Comparison of ENCODE assay signal across 15 cellular contexts in genomic region chr10:79382491-79382941, GRCh38. TPM values are rescaled to one million over a fixed set of nuclear protein-coding genes. Genes with fewer than 3 reads are reported as not detected.
DNase-seq lines count a peak whose midpoint lies in the region; ATAC-seq, FAIRE-seq and TF ChIP-seq lines count a peak whose summit lies in the region.
"Had no signal": no experiment of that assay in that cellular context is flagged by ENCODE, and none has a peak within 500 bp of the region (broad histone marks: within the 10 kb centered on the region; RNA-seq: fewer than 3 reads in every experiment).

No MANE protein-coding gene starts in this region.

- H3K4me3 ChIP-seq in kidney (ENCODE audit: low read length in 2 of 2) (no peak overlapping the region), sigmoid colon (peak overlapping the region in 1 of 4 donors; percentile 3), small intestine (ENCODE audit: low read depth in 1 of 2, low read length in 2 of 2) (no peak overlapping the region)

- H3K27ac ChIP-seq in angular gyrus (ENCODE audit: low read depth, low read length), result peak overlapping the region; percentile 57
- no peak overlapping the region for H3K27ac ChIP-seq in kidney (ENCODE audit: low read depth in 2 of 2, low read length in 2 of 2)
- H3K27ac ChIP-seq in sigmoid colon, result peak overlapping the region in 2 of 4 donors; percentile 90 to 91
- peak overlapping the region in 1 of 2 donors; percentile 58 for H3K27ac ChIP-seq in small intestine (ENCODE audit: low read depth in 1 of 2, low read length in 1 of 2)

- no peak for FAIRE-seq in kidney (lab: Jason Lieb, UNC)
- no peak for FAIRE-seq in small intestine (lab: Jason Lieb, UNC)

- no peaks in the 10 kb centered on the region for H3K27me3 ChIP-seq in sigmoid colon
- no peaks in the 10 kb centered on the region for H3K27me3 ChIP-seq in small intestine (ENCODE audit: control insufficient read depth in 2 of 2, insufficient read depth in 2 of 2, low read length in 2 of 2)

- TF ChIP-seq POLR2A in sigmoid colon (IDR thresholded peaks at IDR 0.05), result no peak

- peaks cover 0 to 11% of the 10 kb centered on the region in 2 donors for H3K4me1 ChIP-seq in kidney (ENCODE audit: control insufficient read depth in 1 of 2, insufficient read depth in 1 of 2, low read depth in 1 of 2, low read length in 2 of 2)
- peaks cover 3 to 66% (median 57%) of the 10 kb centered on the region in 4 donors for H3K4me1 ChIP-seq in sigmoid colon
- H3K4me1 ChIP-seq in small intestine (ENCODE audit: control insufficient read depth in 2 of 2, insufficient read depth in 1 of 2, low read depth in 1 of 2, low read length in 1 of 2), result no peaks in the 10 kb centered on the region

- H3K9ac ChIP-seq in kidney (ENCODE audit: low read length in 2 of 2), result no peak overlapping the region

- H3K9me3 ChIP-seq in kidney (ENCODE audit: control insufficient read depth in 1 of 2, low read length in 2 of 2), result no peaks in the 10 kb centered on the region
- no peaks in the 10 kb centered on the region for H3K9me3 ChIP-seq in sigmoid colon
- H3K9me3 ChIP-seq in small intestine (ENCODE audit: control insufficient read depth, low read depth), result no peaks in the 10 kb centered on the region

- TF ChIP-seq EP300 in sigmoid colon (IDR thresholded peaks at IDR 0.05), result no peak

- H3K36me3 ChIP-seq in kidney (ENCODE audit: control insufficient read depth in 1 of 2, insufficient read depth in 2 of 2, low read length in 2 of 2), result no peaks in the 10 kb centered on the region
- peaks cover 0 to 33% (median 13%) of the 10 kb centered on the region in 4 donors for H3K36me3 ChIP-seq in sigmoid colon
- peaks cover 0 to 3% of the 10 kb centered on the region in 2 donors for H3K36me3 ChIP-seq in small intestine (ENCODE audit: control insufficient read depth in 2 of 2, insufficient read depth in 2 of 2, low read length in 2 of 2)

- DNase-seq in Ammon's horn (ENCODE audit: low spot score) (peak; percentile 7), kidney (peak; percentile 67), sigmoid colon (peak; percentile 77), cortex of kidney (lab: John Stamatoyannopoulos, UW) (no peak), DMS 273 treated with DMSO at 0.1 percent for 48 hours (lab: John Stamatoyannopoulos, UW) (no peak), small intestine (no peak)
- DNase-seq: activated gamma-delta T cell treated with Interleukin-2 at 50 U/mL for 16 hours; effector memory CD4-positive, alpha-beta T cell; NCI-H1105 treated with DMSO at 0.1 percent for 48 hours; NCI-H82; stimulated activated CD4-positive, alpha-beta T cell treated with anti-CD3 and anti-CD28 coated beads, Interleukin-15, amount 100 ng/mL, for 24 hours had no signal

- intact Hi-C loops in kidney (cut with DNase I), result no loop called here
- intact Hi-C loops in sigmoid colon (cut with DNase I), result no loop called here

- 82 to 85% methylated on average over 18 of the region's 18 CpGs for WGBS in sigmoid colon, 2 donors
- WGBS in small intestine, 3 donors, result 72 to 75% (median 72%) methylated on average over 18 of the region's 18 CpGs

- ATAC-seq in GM21526 (IDR thresholded peaks at IDR 0.05; ENCODE audit: low FRiP score, unreplicated experiment), result no peak
- ATAC-seq: activated CD4-positive, CD25-positive, alpha-beta regulatory T cell treated with anti-CD3 and anti-CD28 coated beads, Interleukin-2, amount 50 U/mL, for 24 hours; stimulated activated memory B cell treated with anti-CD40 and anti-IgM and Interleukin-4, amounts not matched to agents 10 μg/mL and 1 μg/mL and 100 μg/mL, for 72 hours had no signal

- TF ChIP-seq CTCF in kidney (IDR thresholded peaks at IDR 0.05; ENCODE audit: borderline replicate concordance, extremely low read depth, insufficient read depth), result no peak
- no peak for TF ChIP-seq CTCF in sigmoid colon (IDR thresholded peaks at IDR 0.05)

RNA-seq across cellular contexts. Expression of gene PPIF, which starts 35.2 kb away (rescaled TPM):
- 36.7 TPM for total RNA-seq in kidney
- 120 TPM for polyA plus RNA-seq in kidney (ENCODE audit: insufficient read depth, low read depth, low replicate concordance)
- total RNA-seq in sigmoid colon, result 10 to 100 TPM; 26.4 to 48.5 (median 32.5) TPM
- 10 to 100 TPM; 60.7 to 74.9 (median 71.9) TPM for polyA plus RNA-seq in sigmoid colon
- 10 to 100 TPM; 35.3 to 71.5 (median 42.7) TPM for polyA plus RNA-seq in small intestine

Comparison
In these comparisons a context has a peak if more than half of its experiments do, and no peak if none do; other contexts are left out.
1. DNase-seq: peak in Ammon's horn (single experiment), kidney (single experiment) and sigmoid colon (single experiment); none in cortex of kidney (single experiment), DMS 273 treated with DMSO at 0.1 percent for 48 hours (single experiment) and small intestine (single experiment).